Comparison of ENCODE assay signal across 2 cellular contexts in the genomic region with DNA sequence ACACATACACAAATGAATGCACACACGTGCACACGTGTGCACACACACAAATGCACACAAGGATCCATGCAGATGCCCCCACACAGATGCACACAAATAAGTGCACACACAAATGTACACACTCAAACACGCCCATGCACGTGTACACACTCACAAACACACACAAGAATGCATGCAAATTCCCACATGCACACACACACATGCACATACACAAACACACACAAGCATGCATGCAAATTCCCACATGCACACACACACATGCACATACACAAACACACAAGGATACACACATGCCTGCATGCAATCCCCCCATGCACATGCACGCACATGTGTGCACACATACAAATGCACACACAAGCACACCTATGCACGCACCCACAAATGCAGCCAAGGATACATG.
TF ChIP-seq lines count a peak whose summit lies in the region.

No MANE protein-coding gene starts in this region.

TF ChIP-seq in IMR-90, 13 proteins besides CTCF, POLR2A, EP300 and RAD21:
- no peak for TF ChIP-seq FOS (IDR thresholded peaks at IDR 0.05; ENCODE audit: low read depth, low read length)
- TF ChIP-seq MAZ (IDR thresholded peaks at IDR 0.05; ENCODE audit: borderline replicate concordance, low read depth, low read length): no peak
- TF ChIP-seq SMC3 (IDR thresholded peaks at IDR 0.05; ENCODE audit: low read depth, low read length): no peak
- TF ChIP-seq NFE2L2 (IDR thresholded peaks at IDR 0.05; ENCODE audit: low read depth, low read length): no peak
- TF ChIP-seq MXI1 (IDR thresholded peaks at IDR 0.05; ENCODE audit: borderline replicate concordance, low read depth, low read length): no peak
- no peak for TF ChIP-seq MAFK (IDR thresholded peaks at IDR 0.05; ENCODE audit: low read depth, low read length)
- TF ChIP-seq RCOR1 (IDR thresholded peaks at IDR 0.05; ENCODE audit: insufficient replicate concordance, low read length): no peak
- TF ChIP-seq BHLHE40 (IDR thresholded peaks at IDR 0.05; ENCODE audit: low read depth, low read length): no peak
- no peak for TF ChIP-seq RFX5 (IDR thresholded peaks at IDR 0.05; ENCODE audit: low read depth, low read length)
- TF ChIP-seq CEBPB (IDR thresholded peaks at IDR 0.05; ENCODE audit: low read depth, low read length): no peak
- TF ChIP-seq, protein P1, sequence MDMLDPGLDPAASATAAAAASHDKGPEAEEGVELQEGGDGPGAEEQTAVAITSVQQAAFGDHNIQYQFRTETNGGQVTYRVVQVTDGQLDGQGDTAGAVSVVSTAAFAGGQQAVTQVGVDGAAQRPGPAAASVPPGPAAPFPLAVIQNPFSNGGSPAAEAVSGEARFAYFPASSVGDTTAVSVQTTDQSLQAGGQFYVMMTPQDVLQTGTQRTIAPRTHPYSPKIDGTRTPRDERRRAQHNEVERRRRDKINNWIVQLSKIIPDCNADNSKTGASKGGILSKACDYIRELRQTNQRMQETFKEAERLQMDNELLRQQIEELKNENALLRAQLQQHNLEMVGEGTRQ (IDR thresholded peaks at IDR 0.05; ENCODE audit: low read depth, low read length): no peak
- TF ChIP-seq ELK1 (IDR thresholded peaks at IDR 0.05; ENCODE audit: borderline replicate concordance, low read depth, low read length): no peak
- TF ChIP-seq CHD1 (IDR thresholded peaks at IDR 0.05; ENCODE audit: low read depth, low read length): no peak

TF ChIP-seq in K562, 482 proteins besides CTCF, POLR2A, EP300 and RAD21 (continues in another document):
- TF ChIP-seq CEBPB (tag; IDR thresholded peaks at IDR 0.05) (no peak), BCL6 (CRISPR knock-in tag; IDR thresholded peaks at IDR 0.05) (no peak), ZNF184 (CRISPR knock-in tag; IDR thresholded peaks at IDR 0.05) (no peak), ZNF311 (CRISPR knock-in tag; IDR thresholded peaks at IDR 0.05) (no peak), ZNF143 (CRISPR knock-in tag; IDR thresholded peaks at IDR 0.05) (0 out of 2 replicates have a peak, but pooled peaks have one; percentile 17), ZKSCAN1 (IDR thresholded peaks at IDR 0.05; ENCODE audit: low read depth, low read length) (no peak), CBX1 (IDR thresholded peaks at IDR 0.05; ENCODE audit: low read depth) (no peak), TAF1 (IDR thresholded peaks at IDR 0.05; ENCODE audit: control insufficient read depth, extremely low read depth, insufficient read depth, low read length, severe bottlenecking) (no peak), GABPA (tag; conservative IDR thresholded peaks at IDR 0.05; ENCODE audit: low read depth) (no peak), HSF4 (CRISPR knock-in tag; IDR thresholded peaks at IDR 0.05; ENCODE audit: borderline replicate concordance) (no peak), ZNF12 (CRISPR knock-in tag; IDR thresholded peaks at IDR 0.05) (no peak), KDM1A (IDR thresholded peaks at IDR 0.05) (peak in 1 of 2 experiments; percentile 96; a peak in 2 of 4 replicates), THAP7 (CRISPR knock-in tag; IDR thresholded peaks at IDR 0.05) (no peak), CCAR2 (IDR thresholded peaks at IDR 0.05; ENCODE audit: low read depth, low read length) (no peak), HEY1 (CRISPR knock-in tag; IDR thresholded peaks at IDR 0.05; ENCODE audit: borderline replicate concordance) (no peak), SMAD4 (CRISPR knock-in tag; conservative IDR thresholded peaks at IDR 0.05) (no peak), GATAD2A (IDR thresholded peaks at IDR 0.05) (no peak), NCOR1 (IDR thresholded peaks at IDR 0.05) (0 out of 2 replicates have a peak, but pooled peaks have one; percentile 5), NFRKB (IDR thresholded peaks at IDR 0.05; ENCODE audit: low read depth) (0 out of 2 replicates have a peak, but pooled peaks have one; percentile 30), ARID2 (IDR thresholded peaks at IDR 0.05) (no peak; the same call in 1 of the 2 replicates), ARID1B (IDR thresholded peaks at IDR 0.05) (no peak), ZFX (CRISPR knock-in tag; IDR thresholded peaks at IDR 0.05) (no peak), ZBTB43 (CRISPR knock-in tag; IDR thresholded peaks at IDR 0.05) (peak; percentile 94; the same call in 1 of the 2 replicates), CHD1 (IDR thresholded peaks at IDR 0.05; ENCODE audit: low read length) (no peak), GTF2E2 (tag; IDR thresholded peaks at IDR 0.05) (no peak), FOXK2 (conservative IDR thresholded peaks at IDR 0.05 in 1 of 2, IDR thresholded peaks at IDR 0.05 in 1 of 2; ENCODE audit: low read depth in 2 of 2) (no peak), SAP30 (IDR thresholded peaks at IDR 0.05; ENCODE audit: borderline replicate concordance, insufficient read depth, low read depth, low read length, poor library complexity, severe bottlenecking) (no peak), MAX (CRISPR knock-in tag; IDR thresholded peaks at IDR 0.05) (peak; percentile 50), MEF2D (tag; conservative IDR thresholded peaks at IDR 0.05; ENCODE audit: low read depth) (no peak), TRIM25 (IDR thresholded peaks at IDR 0.05; ENCODE audit: borderline replicate concordance) (no peak)
- TF ChIP-seq, protein P2, sequence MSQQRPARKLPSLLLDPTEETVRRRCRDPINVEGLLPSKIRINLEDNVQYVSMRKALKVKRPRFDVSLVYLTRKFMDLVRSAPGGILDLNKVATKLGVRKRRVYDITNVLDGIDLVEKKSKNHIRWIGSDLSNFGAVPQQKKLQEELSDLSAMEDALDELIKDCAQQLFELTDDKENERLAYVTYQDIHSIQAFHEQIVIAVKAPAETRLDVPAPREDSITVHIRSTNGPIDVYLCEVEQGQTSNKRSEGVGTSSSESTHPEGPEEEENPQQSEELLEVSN (IDR thresholded peaks at IDR 0.05; ENCODE audit: borderline replicate concordance in 1 of 2, extremely low read depth in 1 of 2, insufficient read depth in 1 of 2, insufficient read length in 1 of 2, low read depth in 1 of 2, low read length in 1 of 2, poor library complexity in 1 of 2, severe bottlenecking in 1 of 2): no peak
- TF ChIP-seq, protein P3, sequence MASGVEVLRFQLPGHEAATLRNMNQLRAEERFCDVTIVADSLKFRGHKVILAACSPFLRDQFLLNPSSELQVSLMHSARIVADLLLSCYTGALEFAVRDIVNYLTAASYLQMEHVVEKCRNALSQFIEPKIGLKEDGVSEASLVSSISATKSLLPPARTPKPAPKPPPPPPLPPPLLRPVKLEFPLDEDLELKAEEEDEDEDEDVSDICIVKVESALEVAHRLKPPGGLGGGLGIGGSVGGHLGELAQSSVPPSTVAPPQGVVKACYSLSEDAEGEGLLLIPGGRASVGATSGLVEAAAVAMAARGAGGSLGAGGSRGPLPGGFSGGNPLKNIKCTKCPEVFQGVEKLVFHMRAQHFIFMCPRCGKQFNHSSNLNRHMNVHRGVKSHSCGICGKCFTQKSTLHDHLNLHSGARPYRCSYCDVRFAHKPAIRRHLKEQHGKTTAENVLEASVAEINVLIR (CRISPR knock-in tag; IDR thresholded peaks at IDR 0.05): no peak
- TF ChIP-seq, protein P4, sequence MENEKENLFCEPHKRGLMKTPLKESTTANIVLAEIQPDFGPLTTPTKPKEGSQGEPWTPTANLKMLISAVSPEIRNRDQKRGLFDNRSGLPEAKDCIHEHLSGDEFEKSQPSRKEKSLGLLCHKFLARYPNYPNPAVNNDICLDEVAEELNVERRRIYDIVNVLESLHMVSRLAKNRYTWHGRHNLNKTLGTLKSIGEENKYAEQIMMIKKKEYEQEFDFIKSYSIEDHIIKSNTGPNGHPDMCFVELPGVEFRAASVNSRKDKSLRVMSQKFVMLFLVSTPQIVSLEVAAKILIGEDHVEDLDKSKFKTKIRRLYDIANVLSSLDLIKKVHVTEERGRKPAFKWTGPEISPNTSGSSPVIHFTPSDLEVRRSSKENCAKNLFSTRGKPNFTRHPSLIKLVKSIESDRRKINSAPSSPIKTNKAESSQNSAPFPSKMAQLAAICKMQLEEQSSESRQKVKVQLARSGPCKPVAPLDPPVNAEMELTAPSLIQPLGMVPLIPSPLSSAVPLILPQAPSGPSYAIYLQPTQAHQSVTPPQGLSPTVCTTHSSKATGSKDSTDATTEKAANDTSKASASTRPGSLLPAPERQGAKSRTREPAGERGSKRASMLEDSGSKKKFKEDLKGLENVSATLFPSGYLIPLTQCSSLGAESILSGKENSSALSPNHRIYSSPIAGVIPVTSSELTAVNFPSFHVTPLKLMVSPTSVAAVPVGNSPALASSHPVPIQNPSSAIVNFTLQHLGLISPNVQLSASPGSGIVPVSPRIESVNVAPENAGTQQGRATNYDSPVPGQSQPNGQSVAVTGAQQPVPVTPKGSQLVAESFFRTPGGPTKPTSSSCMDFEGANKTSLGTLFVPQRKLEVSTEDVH (IDR thresholded peaks at IDR 0.05; ENCODE audit: low read depth, partially characterized antibody): no peak
- TF ChIP-seq, protein P5, sequence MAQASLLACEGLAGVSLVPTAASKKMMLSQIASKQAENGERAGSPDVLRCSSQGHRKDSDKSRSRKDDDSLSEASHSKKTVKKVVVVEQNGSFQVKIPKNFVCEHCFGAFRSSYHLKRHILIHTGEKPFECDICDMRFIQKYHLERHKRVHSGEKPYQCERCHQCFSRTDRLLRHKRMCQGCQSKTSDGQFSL (CRISPR knock-in tag; IDR thresholded peaks at IDR 0.05): no peak
- TF ChIP-seq, protein P5 (tag; IDR thresholded peaks at IDR 0.05): no peak
- TF ChIP-seq, protein P6, sequence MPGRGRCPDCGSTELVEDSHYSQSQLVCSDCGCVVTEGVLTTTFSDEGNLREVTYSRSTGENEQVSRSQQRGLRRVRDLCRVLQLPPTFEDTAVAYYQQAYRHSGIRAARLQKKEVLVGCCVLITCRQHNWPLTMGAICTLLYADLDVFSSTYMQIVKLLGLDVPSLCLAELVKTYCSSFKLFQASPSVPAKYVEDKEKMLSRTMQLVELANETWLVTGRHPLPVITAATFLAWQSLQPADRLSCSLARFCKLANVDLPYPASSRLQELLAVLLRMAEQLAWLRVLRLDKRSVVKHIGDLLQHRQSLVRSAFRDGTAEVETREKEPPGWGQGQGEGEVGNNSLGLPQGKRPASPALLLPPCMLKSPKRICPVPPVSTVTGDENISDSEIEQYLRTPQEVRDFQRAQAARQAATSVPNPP (IDR thresholded peaks at IDR 0.05; ENCODE audit: borderline replicate concordance, insufficient read depth, insufficient read length): no peak
- TF ChIP-seq, protein P7, sequence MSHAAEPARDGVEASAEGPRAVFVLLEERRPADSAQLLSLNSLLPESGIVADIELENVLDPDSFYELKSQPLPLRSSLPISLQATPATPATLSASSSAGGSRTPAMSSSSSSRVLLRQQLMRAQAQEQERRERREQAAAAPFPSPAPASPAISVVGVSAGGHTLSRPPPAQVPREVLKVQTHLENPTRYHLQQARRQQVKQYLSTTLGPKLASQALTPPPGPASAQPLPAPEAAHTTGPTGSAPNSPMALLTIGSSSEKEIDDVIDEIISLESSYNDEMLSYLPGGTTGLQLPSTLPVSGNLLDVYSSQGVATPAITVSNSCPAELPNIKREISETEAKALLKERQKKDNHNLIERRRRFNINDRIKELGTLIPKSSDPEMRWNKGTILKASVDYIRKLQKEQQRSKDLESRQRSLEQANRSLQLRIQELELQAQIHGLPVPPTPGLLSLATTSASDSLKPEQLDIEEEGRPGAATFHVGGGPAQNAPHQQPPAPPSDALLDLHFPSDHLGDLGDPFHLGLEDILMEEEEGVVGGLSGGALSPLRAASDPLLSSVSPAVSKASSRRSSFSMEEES (CRISPR knock-in tag; IDR thresholded peaks at IDR 0.05): no peak
